8 cellular contexts compared by ENCODE assay signal in the genomic region with DNA sequence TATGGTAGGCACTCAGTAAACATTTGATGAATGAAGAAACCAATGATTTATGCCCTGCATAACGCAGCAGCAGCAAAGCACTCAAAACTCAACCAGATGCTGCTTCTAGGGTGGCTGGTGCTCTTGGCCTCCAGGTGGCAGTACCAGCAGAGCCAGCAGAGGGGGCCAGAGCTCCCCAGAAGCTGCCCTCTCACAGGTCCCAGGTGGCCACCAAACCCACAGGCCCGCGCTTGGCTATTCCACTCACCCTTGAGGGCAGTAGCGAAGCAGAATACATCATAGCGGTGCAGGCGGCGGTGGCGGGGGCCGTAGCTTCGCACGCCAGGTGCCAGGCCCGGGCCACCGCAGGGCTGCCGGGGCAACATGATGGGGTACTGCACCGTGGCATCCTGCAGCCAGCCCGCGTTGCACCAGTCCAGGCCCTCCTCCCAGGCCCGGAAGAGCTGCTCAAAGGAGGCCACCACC. TPM values are rescaled to one million over a fixed set of nuclear protein-coding genes. Genes with fewer than 3 reads are reported as not detected.
DNase-seq lines count a peak whose midpoint lies in the region; ATAC-seq, FAIRE-seq and TF ChIP-seq lines count a peak whose summit lies in the region.

No MANE protein-coding gene starts in this region.

- H3K36me3 Mint-ChIP-seq in astrocyte (ENCODE audit: low read depth, unreplicated experiment): peaks cover 4% of the 10 kb centered on the region

- DNase-seq in activated T-cell treated with anti-CD3 and anti-CD28 coated beads for 48 hours (ENCODE audit: low read depth): peak; percentile 25
- DNase-seq in activated T-cell treated with anti-CD3 and anti-CD28 coated beads for 4 hours: no peak
- peak; percentile 44 for DNase-seq in RPMI7951 (ENCODE audit: low read depth)
- no peak for DNase-seq in astrocyte (ENCODE audit: low read depth)
- DNase-seq in kidney: no peak
- DNase-seq in tibial nerve (ENCODE audit: low spot score in 2 of 2): no peak

- no peak overlapping the region for H3K27ac Mint-ChIP-seq in astrocyte (ENCODE audit: unreplicated experiment)

- no peaks in the 10 kb centered on the region for H4K20me1 ChIP-seq in astrocyte (ENCODE audit: insufficient read depth, low read length)

- H3K79me2 ChIP-seq in astrocyte (ENCODE audit: insufficient read depth, low read length): no peaks in the 10 kb centered on the region

- H3K4me2 ChIP-seq in astrocyte (ENCODE audit: low read length): no peak overlapping the region

- H3K36me3 ChIP-seq in astrocyte (ENCODE audit: insufficient read depth, low read length) (no peaks in the 10 kb centered on the region), kidney (ENCODE audit: control insufficient read depth in 1 of 2, insufficient read depth in 2 of 2, low read length in 2 of 2) (no peaks in the 10 kb centered on the region), tibial nerve (no peaks in the 10 kb centered on the region)

- ATAC-seq in HG03460 (IDR thresholded peaks at IDR 0.05; ENCODE audit: unreplicated experiment) (peak; percentile 71), HG03469 (IDR thresholded peaks at IDR 0.05; ENCODE audit: unreplicated experiment) (no peak)

- peaks cover 3% of the 10 kb centered on the region for H3K4me1 Mint-ChIP-seq in astrocyte (ENCODE audit: low read depth, unreplicated experiment)

- TF ChIP-seq POLR2A in tibial nerve (IDR thresholded peaks at IDR 0.05): no peak

- WGBS in tibial nerve, 2 donors: 61 to 70% methylated on average over 9 to 18 of the region's 18 CpGs

- no peaks in the 10 kb centered on the region for H3K9me3 ChIP-seq in astrocyte (ENCODE audit: insufficient read depth, low read depth, low read length)
- no peaks in the 10 kb centered on the region for H3K9me3 ChIP-seq in kidney (ENCODE audit: control insufficient read depth in 1 of 2, low read length in 2 of 2)
- H3K9me3 ChIP-seq in tibial nerve: no peaks in the 10 kb centered on the region

- peaks cover 2% of the 10 kb centered on the region for H3K9me3 Mint-ChIP-seq in astrocyte (ENCODE audit: unreplicated experiment)

- no peak overlapping the region for H3K4me3 Mint-ChIP-seq in astrocyte (ENCODE audit: unreplicated experiment)

- intact Hi-C loops in kidney (cut with DNase I): no loop called here

- no peak for FAIRE-seq in astrocyte (lab: Jason Lieb, UNC)
- no peak for FAIRE-seq in kidney (lab: Jason Lieb, UNC)

- TF ChIP-seq CTCF in astrocyte (IDR thresholded peaks at IDR 0.05; ENCODE audit: insufficient read depth, low read depth, low read length) (peak; percentile 53), kidney (IDR thresholded peaks at IDR 0.05; ENCODE audit: borderline replicate concordance, extremely low read depth, insufficient read depth) (peak; percentile 23), tibial nerve (IDR thresholded peaks at IDR 0.05) (peak in 4 of 5 experiments; percentile 24 to 34 (median 28))

- H3K9ac ChIP-seq in astrocyte (ENCODE audit: low read length) (no peak overlapping the region), kidney (ENCODE audit: low read length in 2 of 2) (no peak overlapping the region)

- peaks cover 8% of the 10 kb centered on the region for H3K27me3 Mint-ChIP-seq in astrocyte (ENCODE audit: low read depth, unreplicated experiment)

- H3K4me3 ChIP-seq in astrocyte (ENCODE audit: insufficient read depth, low read depth, low read length) (no peak overlapping the region), kidney (ENCODE audit: low read length in 2 of 2) (no peak overlapping the region), tibial nerve (no peak overlapping the region)

- H3K27me3 ChIP-seq in astrocyte (ENCODE audit: insufficient read depth, low read length): no peaks in the 10 kb centered on the region
- H3K27me3 ChIP-seq in tibial nerve: no peaks in the 10 kb centered on the region

- no peak for TF ChIP-seq EP300 in tibial nerve (IDR thresholded peaks at IDR 0.05)

- no peak overlapping the region for H3K27ac ChIP-seq in astrocyte (ENCODE audit: low read depth, low read length)
- H3K27ac ChIP-seq in kidney (ENCODE audit: low read depth in 2 of 2, low read length in 2 of 2): no peak overlapping the region
- no peak overlapping the region for H3K27ac ChIP-seq in tibial nerve

- no peak overlapping the region for H2AFZ ChIP-seq in astrocyte (ENCODE audit: low read depth, low read length)

- H3K4me1 ChIP-seq in astrocyte (ENCODE audit: insufficient read depth, low read length) (peaks cover 14% of the 10 kb centered on the region), kidney (ENCODE audit: control insufficient read depth in 1 of 2, insufficient read depth in 1 of 2, low read depth in 1 of 2, low read length in 2 of 2) (no peaks in the 10 kb centered on the region), tibial nerve (peaks cover 0 to 11% (median 0%) of the 10 kb centered on the region in 4 donors)

RNA-seq across cellular contexts. Expression of a gene that starts 16.6 kb away (rescaled TPM):
- total RNA-seq in RPMI7951 (2014; rRNA removed; shearing (Covaris generic)): 18.4 and 27.5 TPM in 2 replicates
- total RNA-seq in astrocyte: 6.8 and 8.2 TPM in 2 replicates
- total RNA-seq in kidney: 11.2 TPM
- polyA plus RNA-seq in kidney (ENCODE audit: insufficient read depth, low read depth, low replicate concordance): 2.2 TPM
- 10 to 100 TPM in 3 of 4 donors, 1 to 10 TPM in 1; 4.4 to 27.3 (median 16.2) TPM for total RNA-seq in tibial nerve

RNA-seq across cellular contexts. Expression of a gene that starts 34.4 kb away (rescaled TPM):
- 45.1 and 62.4 TPM in 2 replicates for total RNA-seq in RPMI7951 (2014; rRNA removed; shearing (Covaris generic))
- total RNA-seq in astrocyte: 276 and 302 TPM in 2 replicates
- 184 TPM for total RNA-seq in kidney
- 88.0 TPM for polyA plus RNA-seq in kidney (ENCODE audit: insufficient read depth, low read depth, low replicate concordance)
- 100 to 1,000 TPM; 349 to 553 (median 488) TPM for total RNA-seq in tibial nerve

Comparison
In these comparisons a context has a peak if more than half of its experiments do, and no peak if none do; other contexts are left out.
1. DNase-seq: peak in activated T-cell treated with anti-CD3 and anti-CD28 coated beads for 48 hours (single experiment) and RPMI7951 (single experiment); none in activated T-cell treated with anti-CD3 and anti-CD28 coated beads for 4 hours (single experiment), astrocyte (single experiment), kidney (single experiment) and tibial nerve (0 of 2).
2. Peak in every context shown above with its lines, with median percentiles within 50 percentile points of each other: CTCF ChIP-seq.